In the genomic region with DNA sequence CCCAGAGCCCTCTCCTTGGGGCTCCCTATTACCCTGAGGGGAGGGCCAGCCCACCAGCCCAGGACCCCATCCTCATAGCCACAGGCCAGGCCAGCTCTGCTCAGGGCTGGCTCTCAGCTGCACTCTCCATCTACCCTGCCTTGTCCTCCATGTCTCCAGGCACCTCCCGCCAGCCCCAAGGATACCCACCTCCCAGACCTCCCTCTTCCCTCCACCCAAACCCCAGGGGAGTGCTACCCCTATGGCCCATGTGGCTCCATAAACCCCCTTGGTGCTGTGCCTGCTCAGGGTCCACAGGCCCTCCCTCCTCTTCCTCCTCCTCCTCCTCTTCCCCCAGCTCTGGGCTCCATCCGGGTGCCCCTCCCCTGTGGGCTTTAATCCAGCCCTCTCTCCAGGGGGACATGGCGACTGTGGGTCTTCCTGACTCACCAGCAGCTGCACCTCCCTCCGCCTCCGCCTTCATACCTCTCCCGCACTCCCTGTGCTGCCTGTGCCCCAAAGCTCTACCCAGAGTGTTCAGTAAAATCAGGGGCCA, we compare ENCODE assay signal across 1 cellular context.
TF ChIP-seq lines count a peak whose summit lies in the region.

No MANE protein-coding gene starts in this region.

TF ChIP-seq in HEK293, 187 proteins besides CTCF, POLR2A, EP300 and RAD21 (continued from another document):
- TF ChIP-seq, protein P1, sequence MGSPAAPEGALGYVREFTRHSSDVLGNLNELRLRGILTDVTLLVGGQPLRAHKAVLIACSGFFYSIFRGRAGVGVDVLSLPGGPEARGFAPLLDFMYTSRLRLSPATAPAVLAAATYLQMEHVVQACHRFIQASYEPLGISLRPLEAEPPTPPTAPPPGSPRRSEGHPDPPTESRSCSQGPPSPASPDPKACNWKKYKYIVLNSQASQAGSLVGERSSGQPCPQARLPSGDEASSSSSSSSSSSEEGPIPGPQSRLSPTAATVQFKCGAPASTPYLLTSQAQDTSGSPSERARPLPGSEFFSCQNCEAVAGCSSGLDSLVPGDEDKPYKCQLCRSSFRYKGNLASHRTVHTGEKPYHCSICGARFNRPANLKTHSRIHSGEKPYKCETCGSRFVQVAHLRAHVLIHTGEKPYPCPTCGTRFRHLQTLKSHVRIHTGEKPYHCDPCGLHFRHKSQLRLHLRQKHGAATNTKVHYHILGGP (tag by site-specific recombination; IDR thresholded peaks at IDR 0.05), result no peak
- TF ChIP-seq, protein P2, sequence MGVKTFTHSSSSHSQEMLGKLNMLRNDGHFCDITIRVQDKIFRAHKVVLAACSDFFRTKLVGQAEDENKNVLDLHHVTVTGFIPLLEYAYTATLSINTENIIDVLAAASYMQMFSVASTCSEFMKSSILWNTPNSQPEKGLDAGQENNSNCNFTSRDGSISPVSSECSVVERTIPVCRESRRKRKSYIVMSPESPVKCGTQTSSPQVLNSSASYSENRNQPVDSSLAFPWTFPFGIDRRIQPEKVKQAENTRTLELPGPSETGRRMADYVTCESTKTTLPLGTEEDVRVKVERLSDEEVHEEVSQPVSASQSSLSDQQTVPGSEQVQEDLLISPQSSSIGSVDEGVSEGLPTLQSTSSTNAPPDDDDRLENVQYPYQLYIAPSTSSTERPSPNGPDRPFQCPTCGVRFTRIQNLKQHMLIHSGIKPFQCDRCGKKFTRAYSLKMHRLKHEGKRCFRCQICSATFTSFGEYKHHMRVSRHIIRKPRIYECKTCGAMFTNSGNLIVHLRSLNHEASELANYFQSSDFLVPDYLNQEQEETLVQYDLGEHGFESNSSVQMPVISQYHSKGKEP (tag by site-specific recombination; IDR thresholded peaks at IDR 0.05), result no peak
- TF ChIP-seq ZNF23 (tag by site-specific recombination; IDR thresholded peaks at IDR 0.05; ENCODE audit: borderline replicate concordance) (no peak), ZNF341 (tag by site-specific recombination; IDR thresholded peaks at IDR 0.05; ENCODE audit: low read depth) (peak; percentile 89), ZBTB1 (tag by site-specific recombination; IDR thresholded peaks at IDR 0.05) (no peak), ZNF664 (tag by site-specific recombination; IDR thresholded peaks at IDR 0.05) (no peak), ZNF558 (tag by site-specific recombination; IDR thresholded peaks at IDR 0.05) (no peak), ZFHX2 (tag by site-specific recombination; conservative IDR thresholded peaks at IDR 0.05) (peak; percentile 78), SP3 (tag by site-specific recombination; IDR thresholded peaks at IDR 0.05) (0 out of 2 replicates have a peak, but pooled peaks have one; percentile 36), ZNF138 (tag by site-specific recombination; IDR thresholded peaks at IDR 0.05; ENCODE audit: borderline replicate concordance) (no peak), EGR2 (tag by site-specific recombination; IDR thresholded peaks at IDR 0.05; ENCODE audit: low read depth) (peak; percentile 59; the same call in 1 of the 2 replicates), ZNF843 (tag by site-specific recombination; IDR thresholded peaks at IDR 0.05) (0 out of 2 replicates have a peak, but pooled peaks have one; percentile 32), ZNF768 (tag by site-specific recombination; IDR thresholded peaks at IDR 0.05) (no peak), GLIS2 (tag by site-specific recombination; IDR thresholded peaks at IDR 0.05) (peak; percentile 60), ZNF610 (tag by site-specific recombination; IDR thresholded peaks at IDR 0.05; ENCODE audit: borderline replicate concordance) (no peak), SP2 (tag by site-specific recombination; IDR thresholded peaks at IDR 0.05) (0 out of 2 replicates have a peak, but pooled peaks have one; percentile 20), ZNF248 (tag by site-specific recombination; IDR thresholded peaks at IDR 0.05) (no peak), ZNF544 (tag by site-specific recombination; IDR thresholded peaks at IDR 0.05) (no peak), ZBTB8A (tag by site-specific recombination; IDR thresholded peaks at IDR 0.05) (peak; percentile 46; the same call in 1 of the 2 replicates), ZNF529 (tag by site-specific recombination; IDR thresholded peaks at IDR 0.05; ENCODE audit: insufficient replicate concordance) (no peak), ZFP3 (tag by site-specific recombination; IDR thresholded peaks at IDR 0.05; ENCODE audit: low read depth) (no peak), ZNF146 (tag by site-specific recombination; IDR thresholded peaks at IDR 0.05) (no peak), BCL11A (tag by site-specific recombination; IDR thresholded peaks at IDR 0.05; ENCODE audit: low read depth) (no peak), MYNN (tag by site-specific recombination; IDR thresholded peaks at IDR 0.05; ENCODE audit: borderline replicate concordance) (no peak)
- TF ChIP-seq, protein P3, sequence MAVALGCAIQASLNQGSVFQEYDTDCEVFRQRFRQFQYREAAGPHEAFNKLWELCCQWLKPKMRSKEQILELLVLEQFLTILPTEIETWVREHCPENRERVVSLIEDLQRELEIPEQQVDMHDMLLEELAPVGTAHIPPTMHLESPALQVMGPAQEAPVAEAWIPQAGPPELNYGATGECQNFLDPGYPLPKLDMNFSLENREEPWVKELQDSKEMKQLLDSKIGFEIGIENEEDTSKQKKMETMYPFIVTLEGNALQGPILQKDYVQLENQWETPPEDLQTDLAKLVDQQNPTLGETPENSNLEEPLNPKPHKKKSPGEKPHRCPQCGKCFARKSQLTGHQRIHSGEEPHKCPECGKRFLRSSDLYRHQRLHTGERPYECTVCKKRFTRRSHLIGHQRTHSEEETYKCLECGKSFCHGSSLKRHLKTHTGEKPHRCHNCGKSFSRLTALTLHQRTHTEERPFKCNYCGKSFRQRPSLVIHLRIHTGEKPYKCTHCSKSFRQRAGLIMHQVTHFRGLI (tag by site-specific recombination; IDR thresholded peaks at IDR 0.05), result no peak
- TF ChIP-seq, protein P4, sequence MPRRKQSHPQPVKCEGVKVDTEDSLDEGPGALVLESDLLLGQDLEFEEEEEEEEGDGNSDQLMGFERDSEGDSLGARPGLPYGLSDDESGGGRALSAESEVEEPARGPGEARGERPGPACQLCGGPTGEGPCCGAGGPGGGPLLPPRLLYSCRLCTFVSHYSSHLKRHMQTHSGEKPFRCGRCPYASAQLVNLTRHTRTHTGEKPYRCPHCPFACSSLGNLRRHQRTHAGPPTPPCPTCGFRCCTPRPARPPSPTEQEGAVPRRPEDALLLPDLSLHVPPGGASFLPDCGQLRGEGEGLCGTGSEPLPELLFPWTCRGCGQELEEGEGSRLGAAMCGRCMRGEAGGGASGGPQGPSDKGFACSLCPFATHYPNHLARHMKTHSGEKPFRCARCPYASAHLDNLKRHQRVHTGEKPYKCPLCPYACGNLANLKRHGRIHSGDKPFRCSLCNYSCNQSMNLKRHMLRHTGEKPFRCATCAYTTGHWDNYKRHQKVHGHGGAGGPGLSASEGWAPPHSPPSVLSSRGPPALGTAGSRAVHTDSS (tag by site-specific recombination; IDR thresholded peaks at IDR 0.05), result peak; percentile 86
- TF ChIP-seq, protein P5, sequence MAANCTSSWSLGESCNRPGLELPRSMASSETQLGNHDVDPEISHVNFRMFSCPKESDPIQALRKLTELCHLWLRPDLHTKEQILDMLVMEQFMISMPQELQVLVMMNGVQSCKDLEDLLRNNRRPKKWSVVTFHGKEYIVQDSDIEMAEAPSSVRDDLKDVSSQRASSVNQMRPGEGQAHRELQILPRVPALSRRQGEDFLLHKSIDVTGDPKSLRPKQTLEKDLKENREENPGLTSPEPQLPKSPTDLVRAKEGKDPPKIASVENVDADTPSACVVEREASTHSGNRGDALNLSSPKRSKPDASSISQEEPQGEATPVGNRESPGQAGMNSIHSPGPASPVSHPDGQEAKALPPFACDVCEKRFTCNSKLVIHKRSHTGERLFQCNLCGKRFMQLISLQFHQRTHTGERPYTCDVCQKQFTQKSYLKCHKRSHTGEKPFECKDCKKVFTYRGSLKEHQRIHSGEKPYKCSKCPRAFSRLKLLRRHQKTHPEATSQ (tag by site-specific recombination; IDR thresholded peaks at IDR 0.05), result 0 out of 2 replicates have a peak, but pooled peaks have one; percentile 12
- TF ChIP-seq, protein P6, sequence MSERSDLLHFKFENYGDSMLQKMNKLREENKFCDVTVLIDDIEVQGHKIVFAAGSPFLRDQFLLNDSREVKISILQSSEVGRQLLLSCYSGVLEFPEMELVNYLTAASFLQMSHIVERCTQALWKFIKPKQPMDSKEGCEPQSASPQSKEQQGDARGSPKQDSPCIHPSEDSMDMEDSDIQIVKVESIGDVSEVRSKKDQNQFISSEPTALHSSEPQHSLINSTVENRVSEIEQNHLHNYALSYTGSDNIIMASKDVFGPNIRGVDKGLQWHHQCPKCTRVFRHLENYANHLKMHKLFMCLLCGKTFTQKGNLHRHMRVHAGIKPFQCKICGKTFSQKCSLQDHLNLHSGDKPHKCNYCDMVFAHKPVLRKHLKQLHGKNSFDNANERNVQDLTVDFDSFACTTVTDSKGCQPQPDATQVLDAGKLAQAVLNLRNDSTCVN (tag by site-specific recombination; optimal IDR thresholded peaks at IDR 0.05), result peak; percentile 9
- TF ChIP-seq, protein P7, sequence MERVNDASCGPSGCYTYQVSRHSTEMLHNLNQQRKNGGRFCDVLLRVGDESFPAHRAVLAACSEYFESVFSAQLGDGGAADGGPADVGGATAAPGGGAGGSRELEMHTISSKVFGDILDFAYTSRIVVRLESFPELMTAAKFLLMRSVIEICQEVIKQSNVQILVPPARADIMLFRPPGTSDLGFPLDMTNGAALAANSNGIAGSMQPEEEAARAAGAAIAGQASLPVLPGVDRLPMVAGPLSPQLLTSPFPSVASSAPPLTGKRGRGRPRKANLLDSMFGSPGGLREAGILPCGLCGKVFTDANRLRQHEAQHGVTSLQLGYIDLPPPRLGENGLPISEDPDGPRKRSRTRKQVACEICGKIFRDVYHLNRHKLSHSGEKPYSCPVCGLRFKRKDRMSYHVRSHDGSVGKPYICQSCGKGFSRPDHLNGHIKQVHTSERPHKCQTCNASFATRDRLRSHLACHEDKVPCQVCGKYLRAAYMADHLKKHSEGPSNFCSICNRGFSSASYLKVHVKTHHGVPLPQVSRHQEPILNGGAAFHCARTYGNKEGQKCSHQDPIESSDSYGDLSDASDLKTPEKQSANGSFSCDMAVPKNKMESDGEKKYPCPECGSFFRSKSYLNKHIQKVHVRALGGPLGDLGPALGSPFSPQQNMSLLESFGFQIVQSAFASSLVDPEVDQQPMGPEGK (tag by site-specific recombination; IDR thresholded peaks at IDR 0.05), result peak; percentile 31; the same call in 1 of the 2 replicates
- TF ChIP-seq, protein P8, sequence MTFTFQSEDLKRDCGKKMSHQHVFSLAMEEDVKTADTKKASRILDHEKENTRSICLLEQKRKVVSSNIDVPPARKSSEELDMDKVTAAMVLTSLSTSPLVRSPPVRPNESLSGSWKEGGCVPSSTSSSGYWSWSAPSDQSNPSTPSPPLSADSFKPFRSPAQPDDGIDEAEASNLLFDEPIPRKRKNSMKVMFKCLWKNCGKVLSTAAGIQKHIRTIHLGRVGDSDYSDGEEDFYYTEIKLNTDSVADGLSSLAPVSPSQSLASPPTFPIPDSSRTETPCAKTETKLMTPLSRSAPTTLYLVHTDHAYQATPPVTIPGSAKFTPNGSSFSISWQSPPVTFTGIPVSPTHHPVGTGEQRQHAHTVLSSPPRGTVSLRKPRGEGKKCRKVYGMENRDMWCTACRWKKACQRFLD (tag by site-specific recombination; IDR thresholded peaks at IDR 0.05), result no peak
